14 cellular contexts compared by ENCODE assay signal in genomic region chr7:19023477-19023876, GRCh38.
DNase-seq lines count a peak whose midpoint lies in the region; ATAC-seq and TF ChIP-seq lines count a peak whose summit lies in the region.
"Had no signal": no experiment of that assay in that cellular context is flagged by ENCODE, and none has a peak within 500 bp of the region (broad histone marks: within the 10 kb centered on the region; RNA-seq: fewer than 3 reads in every experiment).

No MANE protein-coding gene starts in this region.

- H2BK5ac ChIP-seq in IMR-90 (ENCODE audit: low read depth, low read length, poor library complexity, severe bottlenecking) (peak overlapping the region; percentile 32), mesendoderm (ENCODE audit: low read length) (no peak overlapping the region)

- H3K27me3 ChIP-seq in IMR-90 (ENCODE audit: control insufficient read depth, insufficient read depth, low read length) (no peaks in the 10 kb centered on the region), mesendoderm (ENCODE audit: insufficient read depth, low read length, poor library complexity) (no peaks in the 10 kb centered on the region)

- no CpG with 5 or more reads among the region's 3 CpGs for WGBS in IMR-90 (ENCODE audit: extremely low coverage in 2 of 2, insufficient read length in 1 of 2), 2 experiments
- no CpG with 5 or more reads among the region's 3 CpGs for WGBS in mesendoderm (ENCODE audit: extremely low coverage, insufficient coverage, low lambda C conversion rate)

- no peak overlapping the region for H4K91ac ChIP-seq in IMR-90 (ENCODE audit: insufficient read depth, low read depth, low read length)

- in situ Hi-C loops in IMR-90 (cut with MboI; ENCODE audit: low sequenced_read_pairs), result no loop called here

- H3K4me1 Mint-ChIP-seq in chondrocyte (ENCODE audit: low read depth), result peaks cover 41% of the 10 kb centered on the region
- H3K4me1 Mint-ChIP-seq in activated CD4-positive, alpha-beta memory T cell treated with anti-CD3 and anti-CD28 coated beads for 36 hours (ENCODE audit: low read depth), result no peaks in the 10 kb centered on the region
- H3K4me1 Mint-ChIP-seq: CD14-positive monocyte had no signal

- no peak overlapping the region for H3K4me3 Mint-ChIP-seq in chondrocyte (ENCODE audit: unreplicated experiment)
- no peak overlapping the region for H3K4me3 Mint-ChIP-seq in activated CD4-positive, alpha-beta memory T cell treated with anti-CD3 and anti-CD28 coated beads for 36 hours
- H3K4me3 Mint-ChIP-seq: CD14-positive monocyte; CD8-positive, alpha-beta T cell had no signal

- no peaks in the 10 kb centered on the region for H3K79me2 ChIP-seq in mesendoderm (ENCODE audit: control insufficient read depth, insufficient read depth, low read length)

- H3K9me1 ChIP-seq in IMR-90 (ENCODE audit: insufficient read depth, low read length), result no peaks in the 10 kb centered on the region

- CTCF ChIA-PET in IMR-90 (lab: Yijun Ruan, JAX), result interaction anchor here (0.6 to 1.6 kb wide), 2 partner anchors 10 to 1399 kb away, joined by 3 to 9 read pairs; no protein-coding TSS in a partner anchor
- CTCF ChIA-PET in activated CD4-positive, alpha-beta memory T cell treated with anti-CD3 and anti-CD28 coated beads for 36 hours (lab: Charles Lee), result no interaction called here

- H2BK120ac ChIP-seq in IMR-90 (ENCODE audit: low read depth, low read length) (peak overlapping the region; percentile 36), mesendoderm (ENCODE audit: low read depth, low read length) (no peak overlapping the region)

- H4K8ac ChIP-seq in IMR-90 (ENCODE audit: low read depth in 2 of 2, low read length in 2 of 2), result 0 out of 4 replicates have a peak overlapping the region, but pooled peaks of 1 of the 2 experiments have one; percentile 13
- no peak overlapping the region for H4K8ac ChIP-seq in mesendoderm (ENCODE audit: low read depth, low read length)

- H2AK5ac ChIP-seq in IMR-90 (ENCODE audit: low read depth, low read length) (peak overlapping the region; percentile 22; the same call in 1 of the 2 replicates), mesendoderm (ENCODE audit: low read length) (no peak overlapping the region)

- POLR2A ChIA-PET in IMR-90 (lab: Charles Lee; ENCODE audit: unreplicated experiment), result no interaction called here
- POLR2A ChIA-PET in activated CD4-positive, alpha-beta memory T cell treated with anti-CD3 and anti-CD28 coated beads for 36 hours (lab: Charles Lee), result no interaction called here

- BruUV-seq in IMR-90 (replicated peaks; lab: Mats Ljungman, UMichigan), result no TSS peak

- H4K20me1 ChIP-seq in IMR-90 (ENCODE audit: insufficient read depth, low read length), result no peaks in the 10 kb centered on the region

- H3K18ac ChIP-seq in IMR-90 (ENCODE audit: low read depth, low read length), result peak overlapping the region; percentile 57; the same call in 1 of the 2 replicates
- no peak overlapping the region for H3K18ac ChIP-seq in mesendoderm (ENCODE audit: low read length)

- dilution Hi-C loops in IMR-90 (cut with HindIII; ENCODE audit: low sequenced_read_pairs, unreplicated experiment), result no loop called here

- peak overlapping the region; percentile 20; the same call in 1 of the 2 replicates for H4K5ac ChIP-seq in IMR-90 (ENCODE audit: low read depth, low read length)
- H4K5ac ChIP-seq in mesendoderm (ENCODE audit: low read length), result no peak overlapping the region

- H3K9me3 ChIP-seq in IMR-90 (ENCODE audit: control insufficient read depth, insufficient read depth, low read length), result no peaks in the 10 kb centered on the region
- H3K9me3 ChIP-seq: A549 had no signal

- H3K27me3 Mint-ChIP-seq in chondrocyte (ENCODE audit: low read depth), result no peaks in the 10 kb centered on the region
- H3K27me3 Mint-ChIP-seq in activated CD4-positive, alpha-beta memory T cell treated with anti-CD3 and anti-CD28 coated beads for 36 hours, result no peaks in the 10 kb centered on the region

- 0 out of 2 replicates have a peak overlapping the region, but pooled peaks have one; percentile 3 for H3K23ac ChIP-seq in IMR-90 (ENCODE audit: low read depth, low read length)
- H3K23ac ChIP-seq in mesendoderm (ENCODE audit: low read length), result no peak overlapping the region

- H3K4ac ChIP-seq in IMR-90 (ENCODE audit: low read depth, low read length), result peak overlapping the region; percentile 45
- H3K4ac ChIP-seq in mesendoderm (ENCODE audit: low read depth, low read length), result no peak overlapping the region

- H3K79me1 ChIP-seq in IMR-90 (ENCODE audit: low read depth in 1 of 2, low read length in 2 of 2), result no peaks in the 10 kb centered on the region
- H3K79me1 ChIP-seq in mesendoderm (ENCODE audit: low read length), result no peaks in the 10 kb centered on the region

- H3K27ac Mint-ChIP-seq in chondrocyte (ENCODE audit: unreplicated experiment), result peak overlapping the region; percentile 87
- H3K27ac Mint-ChIP-seq in activated CD4-positive, alpha-beta memory T cell treated with anti-CD3 and anti-CD28 coated beads for 36 hours, result no peak overlapping the region
- H3K27ac Mint-ChIP-seq: CD14-positive monocyte; CD8-positive, alpha-beta T cell had no signal

- H3K4me2 ChIP-seq in IMR-90 (ENCODE audit: low read depth, low read length) (no peak overlapping the region), mesendoderm (ENCODE audit: low read length) (no peak overlapping the region)
- H3K4me2 ChIP-seq: A549 had no signal

- H2BK20ac ChIP-seq in IMR-90 (ENCODE audit: low read depth, low read length), result peak overlapping the region; percentile 47; the same call in 1 of the 2 replicates

- H3K56ac ChIP-seq in IMR-90 (ENCODE audit: extremely low read depth, insufficient read depth, low read length) (no peak overlapping the region), mesendoderm (ENCODE audit: low read length) (no peak overlapping the region)

- TF ChIP-seq CTCF in IMR-90 (conservative IDR thresholded peaks at IDR 0.05; ENCODE audit: low read depth, low read length), result no peak
- TF ChIP-seq CTCF in chondrocyte (IDR thresholded peaks at IDR 0.05), result no peak

- no peak for TF ChIP-seq RAD21 in IMR-90 (IDR thresholded peaks at IDR 0.05; ENCODE audit: low read length)

- H2AK9ac ChIP-seq in IMR-90 (replicated peaks; ENCODE audit: low read depth, low read length, poor library complexity), result no peak overlapping the region

- H2BK15ac ChIP-seq in IMR-90 (ENCODE audit: low read depth, low read length) (peak overlapping the region; percentile 45; the same call in 2 of the 3 replicates), mesendoderm (replicated peaks; ENCODE audit: low read depth) (no peak overlapping the region)

- H3K9ac ChIP-seq in IMR-90 (ENCODE audit: low read depth, low read length), result no peak overlapping the region
- H3K9ac ChIP-seq in mesendoderm (ENCODE audit: low read length), result no peak overlapping the region

- peaks cover 1% of the 10 kb centered on the region for H3K36me3 Mint-ChIP-seq in chondrocyte (ENCODE audit: low read depth)
- no peaks in the 10 kb centered on the region for H3K36me3 Mint-ChIP-seq in activated CD4-positive, alpha-beta memory T cell treated with anti-CD3 and anti-CD28 coated beads for 36 hours
- H3K36me3 Mint-ChIP-seq: CD14-positive monocyte; CD8-positive, alpha-beta T cell had no signal

- 0 out of 2 replicates have a peak overlapping the region, but pooled peaks have one; percentile 13 for H3K14ac ChIP-seq in IMR-90 (replicated peaks; ENCODE audit: low read depth, low read length)

- H2AFZ ChIP-seq in IMR-90 (replicated peaks; ENCODE audit: low read length, poor library complexity), result no peak overlapping the region

- H3K4me1 ChIP-seq in IMR-90 (ENCODE audit: control insufficient read depth, insufficient read depth, low read length) (peaks cover 5% of the 10 kb centered on the region; the same call in 1 of the 2 replicates), mesendoderm (ENCODE audit: control insufficient read depth, low read depth, low read length) (peaks cover 1% of the 10 kb centered on the region)
- H3K4me1 ChIP-seq: A549 had no signal

- no peak for ATAC-seq in IMR-90 (ENCODE audit: low read depth)
- no peak for ATAC-seq in HG02884 (IDR thresholded peaks at IDR 0.05; ENCODE audit: unreplicated experiment)
- ATAC-seq: A549; CD8-positive, alpha-beta T cell; HCT116 had no signal

- DNase-seq in IMR-90 (no peak), chondrocyte (ENCODE audit: low spot score) (no peak), mesendoderm (peak; percentile 54), NCI-H226 (no peak)
- DNase-seq in activated CD4-positive, alpha-beta memory T cell treated with anti-CD3 and anti-CD28 coated beads for 36 hours, result no peak
- no peak for DNase-seq in stimulated activated CD8-positive, alpha-beta memory T cell treated with anti-CD3 and anti-CD28 coated beads, Interleukin-4, amount 100 ng/mL, for 48 hours
- DNase-seq: CD8-positive, alpha-beta T cell; COR-L47; DND-41; GDM1 had no signal

- intact Hi-C loops in IMR-90 (cut with micrococcal nuclease), result no loop called here
- intact Hi-C loops in activated CD4-positive, alpha-beta memory T cell treated with anti-CD3 and anti-CD28 coated beads for 36 hours (cut with micrococcal nuclease), result no loop called here

- H3K9me3 Mint-ChIP-seq in chondrocyte (ENCODE audit: low read depth), result no peaks in the 10 kb centered on the region
- peaks cover 3% of the 10 kb centered on the region for H3K9me3 Mint-ChIP-seq in activated CD4-positive, alpha-beta memory T cell treated with anti-CD3 and anti-CD28 coated beads for 36 hours

- H3K27ac ChIP-seq in IMR-90 (ENCODE audit: insufficient read depth, low read length), result no peak overlapping the region
- H3K27ac ChIP-seq in mesendoderm (ENCODE audit: low read depth, low read length), result no peak overlapping the region
- H3K27ac ChIP-seq: A549 had no signal

- H3K4me3 ChIP-seq in IMR-90 (ENCODE audit: insufficient read depth, low read depth, low read length) (no peak overlapping the region), mesendoderm (ENCODE audit: low read length) (no peak overlapping the region)
- H3K4me3 ChIP-seq: A549 had no signal

- TF ChIP-seq POLR2A in IMR-90 (IDR thresholded peaks at IDR 0.05; ENCODE audit: low read depth, low read length), result no peak

- H3K36me3 ChIP-seq in IMR-90 (ENCODE audit: control insufficient read depth, insufficient read depth, low read length) (no peaks in the 10 kb centered on the region), mesendoderm (ENCODE audit: control insufficient read depth, insufficient read depth, low read length) (no peaks in the 10 kb centered on the region)

TF ChIP-seq in IMR-90, 13 proteins besides CTCF, POLR2A, EP300 and RAD21:
- no peak for TF ChIP-seq ELK1 (IDR thresholded peaks at IDR 0.05; ENCODE audit: borderline replicate concordance, low read depth, low read length)
TF ChIP-seq in IMR-90: peak in this region for 0.
